Comparison of ENCODE assay signal across 21 cellular contexts in genomic region chr14:60775296-60775695, GRCh38. TPM values are rescaled to one million over a fixed set of nuclear protein-coding genes. Genes with fewer than 3 reads are reported as not detected.
DNase-seq lines count a peak whose midpoint lies in the region; ATAC-seq lines count a peak whose summit lies in the region.
"Had no signal": no experiment of that assay in that cellular context is flagged by ENCODE, and none has a peak within 500 bp of the region (broad histone marks: within the 10 kb centered on the region; RNA-seq: fewer than 3 reads in every experiment).

No MANE protein-coding gene starts in this region.

- peak overlapping the region; percentile 57 for H3K27ac ChIP-seq in epithelial cell of prostate
- H3K27ac ChIP-seq: prostate gland, thyroid gland had no signal

- ATAC-seq in GM19035 (IDR thresholded peaks at IDR 0.05; ENCODE audit: unreplicated experiment): no peak
- ATAC-seq: activated CD4-positive, CD25-positive, alpha-beta regulatory T cell treated with anti-CD3 and anti-CD28 coated beads, Interleukin-2, amount 50 U/mL, for 24 hours had no signal

- DNase-seq in GM03348 (ENCODE audit: low spot score) (peak; percentile 65), RPMI7951 (ENCODE audit: low read depth) (peak; percentile 19), epithelial cell of prostate (ENCODE audit: low read depth, low spot score) (no peak), renal cortical epithelial cell (ENCODE audit: low read depth) (peak; percentile 70), GM19240 (ENCODE audit: insufficient read length, low spot score) (no peak), RKO (ENCODE audit: low spot score) (no peak), putamen (ENCODE audit: low spot score) (no peak)
- DNase-seq: activated CD8-positive, alpha-beta memory T cell treated with anti-CD3 and anti-CD28 coated beads, Interleukin-2, amount 50 U/mL, for 48 hours; activated naive CD4-positive, alpha-beta T cell treated with anti-CD3 and anti-CD28 coated beads for 36 hours; caudate nucleus; CD4-positive, CD25-positive, alpha-beta regulatory T cell; hypothalamus; KBM-7; naive B cell; NCI-H1436 treated with DMSO at 0.1 percent for 48 hours; OCI-M1; T-helper 1 cell; thyroid gland had no signal

RNA-seq across cellular contexts. Expression of gene MNAT1, which starts 40.7 kb away (rescaled TPM):
- total RNA-seq in RPMI7951 (2014; rRNA removed; shearing (Covaris generic)): 56.9 and 75.5 TPM in 2 replicates
- 60.7 and 116 TPM in 2 replicates for total RNA-seq in renal cortical epithelial cell

RNA-seq across cellular contexts. Expression of gene SIX4, which starts 51.1 kb away (rescaled TPM):
- total RNA-seq in RPMI7951 (2014; rRNA removed; shearing (Covaris generic)): 4.1 and 4.5 TPM in 2 replicates
- total RNA-seq in renal cortical epithelial cell: 5.6 and 11.3 TPM in 2 replicates
- total RNA-seq: activated naive CD4-positive, alpha-beta T cell treated with anti-CD3 and anti-CD28 coated beads for 36 hours; CD4-positive, CD25-positive, alpha-beta regulatory T cell had no signal

Comparison
In these comparisons a context has a peak if more than half of its experiments do, and no peak if none do; other contexts are left out.
1. DNase-seq: peak in GM03348 (single experiment), RPMI7951 (single experiment) and renal cortical epithelial cell (single experiment); none in epithelial cell of prostate (single experiment), GM19240 (single experiment), RKO (single experiment) and putamen (single experiment).